In the genomic region with DNA sequence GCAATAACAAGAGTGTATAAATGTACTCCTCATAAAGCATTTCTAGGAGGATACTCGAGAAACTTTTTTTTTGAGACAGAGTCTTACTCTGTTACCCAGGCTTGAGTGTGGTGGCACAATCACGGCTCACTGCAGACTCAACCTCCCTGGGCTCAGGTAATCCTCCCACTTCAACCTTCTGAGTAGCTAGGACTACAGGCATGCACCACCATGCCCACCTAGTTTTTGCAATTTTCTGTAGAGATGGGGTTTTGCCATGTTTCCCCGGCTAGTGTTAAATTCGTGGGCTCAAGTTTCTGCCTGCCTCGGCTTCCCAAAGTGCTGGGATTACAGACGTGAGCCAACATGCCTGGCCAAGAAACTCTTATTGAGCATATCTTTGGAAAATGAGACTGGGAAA, we compare ENCODE assay signal across 19 cellular contexts. TPM values are rescaled to one million over a fixed set of nuclear protein-coding genes. Genes with fewer than 3 reads are reported as not detected.
A peak's percentile ranks its signal among the peaks of the same experiment; 100 is the strongest.
DNase-seq lines count a peak whose midpoint lies in the region; ATAC-seq, FAIRE-seq and TF ChIP-seq lines count a peak whose summit lies in the region.
"Had no signal": no experiment of that assay in that cellular context is flagged by ENCODE, and none has a peak within 500 bp of the region (broad histone marks: within the 10 kb centered on the region; RNA-seq: fewer than 3 reads in every experiment).

No MANE protein-coding gene starts in this region.

- H3K4me3 ChIP-seq in A549 (no peak overlapping the region), RWPE2 (ENCODE audit: severe bottlenecking) (no peak overlapping the region), esophagus squamous epithelium (no peak overlapping the region), WERI-Rb-1 (ENCODE audit: low read depth, low read length) (no peak overlapping the region), Peyer's patch (no peak overlapping the region)
- H3K4me3 ChIP-seq: GM12878 had no signal

- H3K4me3 Mint-ChIP-seq in nephron: no peak overlapping the region
- H3K4me3 Mint-ChIP-seq: CD14-positive monocyte; CD8-positive, alpha-beta T cell; HFFc6 had no signal

- peak overlapping the region; percentile 89 to 97 for H3K27ac ChIP-seq in A549
- peak overlapping the region; percentile 95 for H3K27ac ChIP-seq in RWPE2 (ENCODE audit: poor library complexity, severe bottlenecking)
- peak overlapping the region; percentile 14 to 87 (median 67) for H3K27ac ChIP-seq in esophagus squamous epithelium
- no peak overlapping the region for H3K27ac ChIP-seq in WERI-Rb-1
- H3K27ac ChIP-seq in Peyer's patch: no peak overlapping the region

- H3K36me3 ChIP-seq in RWPE2 (ENCODE audit: low read depth) (peaks cover 6% of the 10 kb centered on the region; the same call in 1 of the 2 replicates), esophagus squamous epithelium (no peaks in the 10 kb centered on the region), WERI-Rb-1 (no peaks in the 10 kb centered on the region), Peyer's patch (no peaks in the 10 kb centered on the region)

- TF ChIP-seq RAD21 in A549 (conservative IDR thresholded peaks at IDR 0.05 in 1 of 2, IDR thresholded peaks at IDR 0.05 in 1 of 2): no peak

- DNase-seq in A549 (ENCODE audit: low read depth in 1 of 2, low spot score in 1 of 2): no peak
- no peak for DNase-seq in RWPE2 (ENCODE audit: low spot score)
- no peak for DNase-seq in esophagus squamous epithelium (lab: John Stamatoyannopoulos, UW)
- no peak for DNase-seq in WERI-Rb-1
- no peak for DNase-seq in Peyer's patch
- no peak for DNase-seq in NCI-H226
- DNase-seq: CD8-positive, alpha-beta T cell; DMS 273 treated with DMSO at 0.1 percent for 48 hours; DMS79; HCEC 1CT; HFFc6; IMR-90 had no signal

- H3K27me3 ChIP-seq in RWPE2 (ENCODE audit: insufficient read depth, poor library complexity, severe bottlenecking) (no peaks in the 10 kb centered on the region), esophagus squamous epithelium (no peaks in the 10 kb centered on the region), WERI-Rb-1 (ENCODE audit: insufficient read depth, low read depth, severe bottlenecking) (no peaks in the 10 kb centered on the region), Peyer's patch (no peaks in the 10 kb centered on the region)

- no peak for FAIRE-seq in A549 (lab: Jason Lieb, UNC)
- FAIRE-seq: A204.1, GM12878, GM18507 had no signal

- CTCF ChIA-PET in A549 (lab: Yijun Ruan, JAX): interaction anchor here (1.0 to 1.4 kb wide), 2 partner anchors 35 to 82 kb away, joined by 3 read pairs; no protein-coding TSS in a partner anchor

- H3K4me1 ChIP-seq in A549 (peaks cover 51% of the 10 kb centered on the region), RWPE2 (ENCODE audit: insufficient read depth, poor library complexity, severe bottlenecking) (peaks cover 43% of the 10 kb centered on the region), esophagus squamous epithelium (peaks cover 16 to 49% (median 45%) of the 10 kb centered on the region in 3 donors), Peyer's patch (no peaks in the 10 kb centered on the region)

- H3K4me1 Mint-ChIP-seq in nephron: peaks cover 53% of the 10 kb centered on the region

- TF ChIP-seq EP300 in A549 (IDR thresholded peaks at IDR 0.05): no peak

- H3K9me3 ChIP-seq in A549 (no peaks in the 10 kb centered on the region), RWPE2 (ENCODE audit: severe bottlenecking) (no peaks in the 10 kb centered on the region), esophagus squamous epithelium (no peaks in the 10 kb centered on the region), WERI-Rb-1 (ENCODE audit: severe bottlenecking) (no peaks in the 10 kb centered on the region), Peyer's patch (no peaks in the 10 kb centered on the region)

- H3K4me2 ChIP-seq in A549: peak overlapping the region; percentile 89

- H3K9me3 Mint-ChIP-seq in nephron: no peaks in the 10 kb centered on the region
- H3K9me3 Mint-ChIP-seq: HFFc6 had no signal

- TF ChIP-seq CTCF in A549 (IDR thresholded peaks at IDR 0.05): no peak
- no peak for TF ChIP-seq CTCF in RWPE2 (IDR thresholded peaks at IDR 0.05; ENCODE audit: poor library complexity, severe bottlenecking)
- no peak for TF ChIP-seq CTCF in esophagus squamous epithelium (IDR thresholded peaks at IDR 0.05)
- no peak for TF ChIP-seq CTCF in nephron (IDR thresholded peaks at IDR 0.05; ENCODE audit: unreplicated experiment in 3 of 3)
- no peak for TF ChIP-seq CTCF in WERI-Rb-1 (IDR thresholded peaks at IDR 0.05; ENCODE audit: low read depth, low read length)
- no peak for TF ChIP-seq CTCF in Peyer's patch (IDR thresholded peaks at IDR 0.05)

- WGBS in A549 (ENCODE audit: missing lambda C conversion rate): 92% methylated on average over 6 of the region's 6 CpGs
- 35 to 49% methylated on average over 6 of the region's 6 CpGs for WGBS in esophagus squamous epithelium, 2 donors

- H3K36me3 Mint-ChIP-seq in nephron (ENCODE audit: low read depth): peaks cover 4% of the 10 kb centered on the region
- H3K36me3 Mint-ChIP-seq: CD14-positive monocyte; CD8-positive, alpha-beta T cell had no signal

- no peak for TF ChIP-seq POLR2A in A549 (IDR thresholded peaks at IDR 0.05; ENCODE audit: low read length)
- TF ChIP-seq POLR2A in esophagus squamous epithelium (IDR thresholded peaks at IDR 0.05): no peak
- TF ChIP-seq POLR2A in Peyer's patch (IDR thresholded peaks at IDR 0.05): no peak

- no peak for ATAC-seq in A549
- no peak for ATAC-seq in RWPE2 (ENCODE audit: low read depth)
- no peak for ATAC-seq in HG03521 (IDR thresholded peaks at IDR 0.05; ENCODE audit: unreplicated experiment)
- ATAC-seq: CD8-positive, alpha-beta T cell; GM12878 had no signal

- POLR2A ChIA-PET in A549 (lab: Yijun Ruan, JAX): no interaction called here

- H3K27ac Mint-ChIP-seq in nephron: peak overlapping the region in 2 of 3 experiments; percentile 62 to 88
- H3K27ac Mint-ChIP-seq: CD14-positive monocyte; CD8-positive, alpha-beta T cell had no signal

- H3K27me3 Mint-ChIP-seq in nephron (ENCODE audit: low read depth): no peaks in the 10 kb centered on the region

- intact Hi-C loops in esophagus squamous epithelium (cut with DNase I): no loop called here

TF ChIP-seq in A549, 52 proteins besides CTCF, POLR2A, EP300 and RAD21 (continues in another document):
- TF ChIP-seq TFCP2L1 (CRISPR knock-in tag; IDR thresholded peaks at IDR 0.05): no peak
- no peak for TF ChIP-seq PHF8 (IDR thresholded peaks at IDR 0.05; ENCODE audit: borderline replicate concordance, low read depth)
- TF ChIP-seq RFX5 (IDR thresholded peaks at IDR 0.05): no peak
- TF ChIP-seq GATA3 (IDR thresholded peaks at IDR 0.05; ENCODE audit: borderline replicate concordance): no peak
- no peak for TF ChIP-seq BHLHE40 (IDR thresholded peaks at IDR 0.05; ENCODE audit: low read depth, low read length)
- TF ChIP-seq, protein P1, sequence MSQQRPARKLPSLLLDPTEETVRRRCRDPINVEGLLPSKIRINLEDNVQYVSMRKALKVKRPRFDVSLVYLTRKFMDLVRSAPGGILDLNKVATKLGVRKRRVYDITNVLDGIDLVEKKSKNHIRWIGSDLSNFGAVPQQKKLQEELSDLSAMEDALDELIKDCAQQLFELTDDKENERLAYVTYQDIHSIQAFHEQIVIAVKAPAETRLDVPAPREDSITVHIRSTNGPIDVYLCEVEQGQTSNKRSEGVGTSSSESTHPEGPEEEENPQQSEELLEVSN (IDR thresholded peaks at IDR 0.05; ENCODE audit: borderline replicate concordance, low read depth): no peak
- TF ChIP-seq, protein P2, sequence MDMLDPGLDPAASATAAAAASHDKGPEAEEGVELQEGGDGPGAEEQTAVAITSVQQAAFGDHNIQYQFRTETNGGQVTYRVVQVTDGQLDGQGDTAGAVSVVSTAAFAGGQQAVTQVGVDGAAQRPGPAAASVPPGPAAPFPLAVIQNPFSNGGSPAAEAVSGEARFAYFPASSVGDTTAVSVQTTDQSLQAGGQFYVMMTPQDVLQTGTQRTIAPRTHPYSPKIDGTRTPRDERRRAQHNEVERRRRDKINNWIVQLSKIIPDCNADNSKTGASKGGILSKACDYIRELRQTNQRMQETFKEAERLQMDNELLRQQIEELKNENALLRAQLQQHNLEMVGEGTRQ (IDR thresholded peaks at IDR 0.05): no peak
- TF ChIP-seq RARB (CRISPR knock-in tag; IDR thresholded peaks at IDR 0.05): no peak
- TF ChIP-seq, protein P3, sequence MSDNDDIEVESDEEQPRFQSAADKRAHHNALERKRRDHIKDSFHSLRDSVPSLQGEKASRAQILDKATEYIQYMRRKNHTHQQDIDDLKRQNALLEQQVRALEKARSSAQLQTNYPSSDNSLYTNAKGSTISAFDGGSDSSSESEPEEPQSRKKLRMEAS (IDR thresholded peaks at IDR 0.05): no peak
- no peak for TF ChIP-seq KDM5A (IDR thresholded peaks at IDR 0.05)
- TF ChIP-seq ESRRA (IDR thresholded peaks at IDR 0.05; ENCODE audit: borderline replicate concordance, low read length): no peak
- no peak for TF ChIP-seq MAZ (IDR thresholded peaks at IDR 0.05; ENCODE audit: borderline replicate concordance, low read depth, low read length)
- TF ChIP-seq CHD2 (IDR thresholded peaks at IDR 0.05; ENCODE audit: low read length, partially characterized antibody): no peak
- TF ChIP-seq, protein P4, sequence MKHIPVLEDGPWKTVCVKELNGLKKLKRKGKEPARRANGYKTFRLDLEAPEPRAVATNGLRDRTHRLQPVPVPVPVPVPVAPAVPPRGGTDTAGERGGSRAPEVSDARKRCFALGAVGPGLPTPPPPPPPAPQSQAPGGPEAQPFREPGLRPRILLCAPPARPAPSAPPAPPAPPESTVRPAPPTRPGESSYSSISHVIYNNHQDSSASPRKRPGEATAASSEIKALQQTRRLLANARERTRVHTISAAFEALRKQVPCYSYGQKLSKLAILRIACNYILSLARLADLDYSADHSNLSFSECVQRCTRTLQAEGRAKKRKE (CRISPR knock-in tag; IDR thresholded peaks at IDR 0.05; ENCODE audit: low read depth): no peak
- TF ChIP-seq, protein P5, sequence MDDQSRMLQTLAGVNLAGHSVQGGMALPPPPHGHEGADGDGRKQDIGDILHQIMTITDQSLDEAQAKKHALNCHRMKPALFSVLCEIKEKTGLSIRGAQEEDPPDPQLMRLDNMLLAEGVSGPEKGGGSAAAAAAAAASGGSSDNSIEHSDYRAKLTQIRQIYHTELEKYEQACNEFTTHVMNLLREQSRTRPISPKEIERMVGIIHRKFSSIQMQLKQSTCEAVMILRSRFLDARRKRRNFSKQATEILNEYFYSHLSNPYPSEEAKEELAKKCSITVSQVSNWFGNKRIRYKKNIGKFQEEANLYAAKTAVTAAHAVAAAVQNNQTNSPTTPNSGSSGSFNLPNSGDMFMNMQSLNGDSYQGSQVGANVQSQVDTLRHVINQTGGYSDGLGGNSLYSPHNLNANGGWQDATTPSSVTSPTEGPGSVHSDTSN (IDR thresholded peaks at IDR 0.05): no peak

RNA-seq across cellular contexts. Expression of a gene that starts 59.1 kb away (rescaled TPM):
- 39.5 and 49.4 TPM in 2 replicates for polyA plus RNA-seq in A549 (2011; rRNA removed)
- polyA plus RNA-seq in A549 (2012; cell fraction: cytosol; rRNA removed): 6.7 and 8.0 TPM in 2 replicates
- polyA plus RNA-seq in A549 (2012; cell fraction: nucleus; rRNA removed): 18.3 and 28.7 TPM in 2 replicates
- 50.6 to 59.7 TPM (median 56.5 TPM) in 3 replicates for polyA plus RNA-seq in A549 (2017; fragmentation: RNase III; extraction: RNeasy Plus Mini Kit Qiagen cat#74134 plus additional on column Dnase treatment)
- 71.1 and 91.9 TPM in 2 replicates for polyA minus RNA-seq in A549 (2011; rRNA and poly(A)+ RNA removed)
- total RNA-seq in esophagus squamous epithelium: 10 to 100 TPM in 3 of 4 donors, 1 to 10 TPM in 1; 5.6 to 37.8 (median 19.2) TPM
- total RNA-seq in Peyer's patch: 10 to 100 TPM in 3 of 4 donors, 1 to 10 TPM in 1; 6.0 to 66.0 (median 12.5) TPM
- total RNA-seq: G401 had no signal

Comparison
In these comparisons a context has a peak if more than half of its experiments do, and no peak if none do; other contexts are left out.
1. H3K27ac ChIP-seq: peak in A549 (2 of 2), RWPE2 (single experiment) and esophagus squamous epithelium (4 of 4); none in WERI-Rb-1 (single experiment) and Peyer's patch (0 of 4).